In genomic region chr11:125384825-125385224, GRCh38 we compare ENCODE assay signal across 29 cellular contexts.
"Had no signal": no experiment of that assay in that cellular context is flagged by ENCODE, and none has a peak within 500 bp of the region (broad histone marks: within the 10 kb centered on the region; RNA-seq: fewer than 3 reads in every experiment).

No MANE protein-coding gene starts in this region.

- H2AFZ ChIP-seq: neural progenitor cell, parathyroid adenoma had no signal

- H3K4me3 ChIP-seq: neural progenitor cell, ovary, prostate gland, skin epidermis, smooth muscle cell, spleen, suprapubic skin, testis, tibial artery, transverse colon, upper lobe of right lung, uterus had no signal

- H3K4me2 ChIP-seq: neural progenitor cell, smooth muscle cell had no signal

- H3K79me2 ChIP-seq: parathyroid adenoma had no signal

- H3K36me3 ChIP-seq: neural progenitor cell, ovary, prostate gland, spleen, suprapubic skin, tibial artery, transverse colon, upper lobe of right lung, uterus had no signal

- H3K9me3 ChIP-seq: ovary, prostate gland, spleen, suprapubic skin, testis, tibial artery, transverse colon, upper lobe of right lung, uterus had no signal

- ATAC-seq: naive thymus-derived CD4-positive, alpha-beta T cell; natural killer cell; right cardiac atrium; sciatic nerve; stimulated activated memory B cell treated with anti-CD40 and anti-IgM and Interleukin-4, amounts not matched to agents 10 μg/mL and 1 μg/mL and 100 μg/mL, for 72 hours; stimulated activated naive CD8-positive, alpha-beta T cell treated with anti-CD3 and anti-CD28 coated beads, Interleukin-15, amount 100 ng/mL, for 72 hours; stimulated activated naive CD8-positive, alpha-beta T cell treated with anti-CD3 and anti-CD28 coated beads, Interleukin-15, Interleukin-2, amounts not matched to agents 100 U/mL and 50 U/mL, for 24 hours; upper lobe of right lung had no signal

- DNase-seq: naive thymus-derived CD4-positive, alpha-beta T cell; natural killer cell; occipital lobe; retina; stimulated activated CD4-positive, alpha-beta T cell treated with anti-CD3 and anti-CD28 coated beads, Interleukin-12 subunit alpha, Interleukin-12 subunit beta, amount 100 ng/mL, for 4 hours; stimulated activated CD4-positive, alpha-beta T cell treated with anti-CD3 and anti-CD28 coated beads, Interleukin-1b, Interleukin-23, amount 100 ng/mL, for 48 hours; stimulated activated CD4-positive, alpha-beta T cell treated with anti-CD3 and anti-CD28 coated beads, Interleukin-4, amount 100 ng/mL, for 1 hour; stimulated activated CD4-positive, alpha-beta T cell treated with anti-CD3 and anti-CD28 coated beads, Interleukin-4, amount 100 ng/mL, for 4 hours; stimulated activated CD8-positive, alpha-beta memory T cell treated with anti-CD3 and anti-CD28 coated beads, Interleukin-4, amount 100 ng/mL, for 48 hours; stimulated activated naive CD4-positive, alpha-beta T cell; stimulated activated naive CD8-positive, alpha-beta T cell treated with anti-CD3 and anti-CD28 coated beads, Interleukin-15, amount 100 ng/mL, for 72 hours; stimulated activated naive CD8-positive, alpha-beta T cell treated with anti-CD3 and anti-CD28 coated beads, Interleukin-15, Interleukin-2, amounts not matched to agents 100 U/mL and 50 U/mL, for 24 hours; substantia nigra; testis; tibial artery; transverse colon; upper lobe of right lung; uterus had no signal

- H3K9ac ChIP-seq: neural progenitor cell, parathyroid adenoma had no signal

- H3K4me1 ChIP-seq: parathyroid adenoma, prostate gland, spleen, testis, tibial artery, transverse colon, upper lobe of right lung, uterus had no signal

- H3K27ac ChIP-seq: neural progenitor cell, ovary, parathyroid adenoma, prostate gland, skin epidermis, spleen, suprapubic skin, testis, tibial artery, transverse colon, upper lobe of right lung, uterus had no signal

- H3K27me3 ChIP-seq: neural progenitor cell, ovary, testis, tibial artery, transverse colon, uterus had no signal
